Comparison of ENCODE assay signal across 17 cellular contexts in the genomic region with DNA sequence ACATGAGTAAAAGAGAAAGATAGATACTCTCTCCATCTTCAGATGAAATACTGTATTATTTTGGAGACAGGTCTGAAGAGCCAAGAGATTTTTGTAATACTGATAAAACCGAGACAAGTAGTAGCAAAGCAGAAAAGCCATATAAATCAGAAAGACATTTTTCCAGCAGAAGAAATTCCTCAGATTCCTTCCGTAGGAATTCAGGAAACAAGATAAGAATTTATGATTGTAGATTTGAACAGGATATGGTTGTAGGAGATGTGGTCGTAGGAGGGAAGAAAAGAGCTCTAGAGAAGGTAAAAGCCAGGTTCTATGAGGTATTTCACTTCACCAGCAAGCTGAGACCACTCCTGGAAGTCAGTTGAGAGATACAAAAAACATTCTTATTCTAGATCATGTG.
"Had no signal": no experiment of that assay in that cellular context is flagged by ENCODE, and none has a peak within 500 bp of the region (broad histone marks: within the 10 kb centered on the region; RNA-seq: fewer than 3 reads in every experiment).

No MANE protein-coding gene starts in this region.

- H3K4me1 Mint-ChIP-seq: activated naive CD4-positive, alpha-beta T cell treated with anti-CD3 and anti-CD28 coated beads, Interleukin-2, amount 50 U/mL, for 24 hours; natural killer cell; T-helper 17 cell had no signal

- H3K36me3 Mint-ChIP-seq: activated naive CD4-positive, alpha-beta T cell treated with anti-CD3 and anti-CD28 coated beads, Interleukin-2, amount 50 U/mL, for 24 hours; natural killer cell had no signal

- H3K27me3 ChIP-seq: gastroesophageal sphincter, transverse colon had no signal

- H3K4me3 ChIP-seq: gastroesophageal sphincter, psoas muscle, transverse colon had no signal

- H3K36me3 ChIP-seq: gastroesophageal sphincter, transverse colon had no signal

- ATAC-seq: gastroesophageal sphincter, natural killer cell, psoas muscle, sciatic nerve, T-helper 17 cell had no signal

- H3K9me3 Mint-ChIP-seq: activated T-helper 2 cell treated with anti-CD3 and anti-CD28 coated beads, Interferon-gamma antibody, Interleukin-2, Interleukin-4, amounts not matched to agents 10 μg/mL and 5 μg/mL and 100 μg/mL, durations not matched to agents 14 hours and 24 hours and 36 hours; natural killer cell had no signal

- H3K4me3 Mint-ChIP-seq: activated naive CD4-positive, alpha-beta T cell treated with anti-CD3 and anti-CD28 coated beads, Interleukin-2, amount 50 U/mL, for 24 hours; natural killer cell; T-helper 17 cell had no signal

- H3K27ac Mint-ChIP-seq: activated naive CD4-positive, alpha-beta T cell treated with anti-CD3 and anti-CD28 coated beads, Interleukin-2, amount 50 U/mL, for 24 hours; activated T-helper 2 cell treated with anti-CD3 and anti-CD28 coated beads, Interferon-gamma antibody, Interleukin-2, Interleukin-4, amounts not matched to agents 10 μg/mL and 5 μg/mL and 100 μg/mL, durations not matched to agents 14 hours and 24 hours and 36 hours; natural killer cell; T-helper 17 cell had no signal

- H3K27me3 Mint-ChIP-seq: activated naive CD4-positive, alpha-beta T cell treated with anti-CD3 and anti-CD28 coated beads, Interleukin-2, amount 50 U/mL, for 24 hours had no signal

- H3K27ac ChIP-seq: gastroesophageal sphincter, psoas muscle, transverse colon had no signal

- H3K4me1 ChIP-seq: gastroesophageal sphincter, psoas muscle, transverse colon had no signal

- H3K9me3 ChIP-seq: gastroesophageal sphincter, psoas muscle, transverse colon had no signal

- DNase-seq: activated CD4-positive, alpha-beta T cell treated with anti-CD3 and anti-CD28 coated beads, Interleukin-2, amount 50 U/mL, for 1 hour; activated CD4-positive, CD25-positive, alpha-beta regulatory T cell; activated T-cell treated with anti-CD3 and anti-CD28 coated beads for 4 hours; amygdala; hippocampal formation; natural killer cell; nucleus accumbens; psoas muscle; stimulated activated CD4-positive, alpha-beta T cell treated with anti-CD3 and anti-CD28 coated beads, Interleukin-12 subunit alpha, Interleukin-12 subunit beta, amount 100 ng/mL, for 4 hours; stimulated activated naive CD4-positive, alpha-beta T cell; substantia nigra; T-helper 17 cell; transverse colon had no signal
